3 cellular contexts compared by ENCODE assay signal in genomic region chr19:820212-820611, GRCh38.
TF ChIP-seq lines count a peak whose summit lies in the region.

No MANE protein-coding gene starts in this region.

TF ChIP-seq in HEK293, 187 proteins besides CTCF, POLR2A, EP300 and RAD21:
- peak; percentile 70 for TF ChIP-seq ZNF121 (tag by site-specific recombination; IDR thresholded peaks at IDR 0.05)
TF ChIP-seq in HEK293: peak in this region for 1; not testable (repeated sequence) for 186.

TF ChIP-seq in WTC11, 78 proteins besides CTCF, POLR2A, EP300 and RAD21:
- TF ChIP-seq ZNF121 (CRISPR knock-in tag; IDR thresholded peaks at IDR 0.05) = peak; percentile 78

TF ChIP-seq in K562, 482 proteins besides CTCF, POLR2A, EP300 and RAD21:
- TF ChIP-seq BCOR (IDR thresholded peaks at IDR 0.05) (peak; percentile 59), ZNF121 (CRISPR knock-in tag; conservative IDR thresholded peaks at IDR 0.05) (peak; percentile 85), RBM25 (IDR thresholded peaks at IDR 0.05; ENCODE audit: low read depth, low read length, severe bottlenecking) (peak; percentile 22)
